In the genomic region with DNA sequence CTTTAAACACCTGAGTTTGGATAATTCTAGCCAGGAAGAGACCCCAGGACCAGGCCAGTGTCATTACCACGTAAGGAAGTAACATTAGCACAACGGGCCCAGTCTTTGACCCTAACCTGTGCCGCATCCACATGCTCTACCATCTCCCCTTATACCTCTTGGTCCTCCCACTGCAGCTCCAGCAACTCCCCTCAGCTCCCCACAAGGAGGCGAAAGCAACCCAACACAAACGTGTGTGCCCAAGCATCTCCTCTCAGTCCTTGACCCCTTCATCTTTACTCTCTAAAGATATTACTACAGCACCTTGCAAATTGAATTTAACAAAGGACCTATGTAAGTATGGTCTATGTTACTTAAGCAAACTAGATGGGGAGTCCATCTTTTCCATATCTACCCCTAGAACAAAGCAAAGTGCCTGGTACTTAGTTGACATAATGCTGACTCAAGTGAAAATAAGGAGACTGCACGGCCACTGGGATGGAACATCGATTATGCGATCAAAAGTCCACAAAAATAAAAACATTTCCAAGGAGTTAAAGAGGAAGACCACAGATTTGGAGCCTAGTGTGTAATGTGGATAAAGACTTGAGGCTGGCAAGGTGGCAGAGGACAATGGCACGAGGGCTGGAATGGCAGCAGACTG, we compare ENCODE assay signal across 1 cellular context.
TF ChIP-seq lines count a peak whose summit lies in the region.

No MANE protein-coding gene starts in this region.

TF ChIP-seq in K562, 482 proteins besides CTCF, POLR2A, EP300 and RAD21 (continued from another document):
- TF ChIP-seq, protein P1, sequence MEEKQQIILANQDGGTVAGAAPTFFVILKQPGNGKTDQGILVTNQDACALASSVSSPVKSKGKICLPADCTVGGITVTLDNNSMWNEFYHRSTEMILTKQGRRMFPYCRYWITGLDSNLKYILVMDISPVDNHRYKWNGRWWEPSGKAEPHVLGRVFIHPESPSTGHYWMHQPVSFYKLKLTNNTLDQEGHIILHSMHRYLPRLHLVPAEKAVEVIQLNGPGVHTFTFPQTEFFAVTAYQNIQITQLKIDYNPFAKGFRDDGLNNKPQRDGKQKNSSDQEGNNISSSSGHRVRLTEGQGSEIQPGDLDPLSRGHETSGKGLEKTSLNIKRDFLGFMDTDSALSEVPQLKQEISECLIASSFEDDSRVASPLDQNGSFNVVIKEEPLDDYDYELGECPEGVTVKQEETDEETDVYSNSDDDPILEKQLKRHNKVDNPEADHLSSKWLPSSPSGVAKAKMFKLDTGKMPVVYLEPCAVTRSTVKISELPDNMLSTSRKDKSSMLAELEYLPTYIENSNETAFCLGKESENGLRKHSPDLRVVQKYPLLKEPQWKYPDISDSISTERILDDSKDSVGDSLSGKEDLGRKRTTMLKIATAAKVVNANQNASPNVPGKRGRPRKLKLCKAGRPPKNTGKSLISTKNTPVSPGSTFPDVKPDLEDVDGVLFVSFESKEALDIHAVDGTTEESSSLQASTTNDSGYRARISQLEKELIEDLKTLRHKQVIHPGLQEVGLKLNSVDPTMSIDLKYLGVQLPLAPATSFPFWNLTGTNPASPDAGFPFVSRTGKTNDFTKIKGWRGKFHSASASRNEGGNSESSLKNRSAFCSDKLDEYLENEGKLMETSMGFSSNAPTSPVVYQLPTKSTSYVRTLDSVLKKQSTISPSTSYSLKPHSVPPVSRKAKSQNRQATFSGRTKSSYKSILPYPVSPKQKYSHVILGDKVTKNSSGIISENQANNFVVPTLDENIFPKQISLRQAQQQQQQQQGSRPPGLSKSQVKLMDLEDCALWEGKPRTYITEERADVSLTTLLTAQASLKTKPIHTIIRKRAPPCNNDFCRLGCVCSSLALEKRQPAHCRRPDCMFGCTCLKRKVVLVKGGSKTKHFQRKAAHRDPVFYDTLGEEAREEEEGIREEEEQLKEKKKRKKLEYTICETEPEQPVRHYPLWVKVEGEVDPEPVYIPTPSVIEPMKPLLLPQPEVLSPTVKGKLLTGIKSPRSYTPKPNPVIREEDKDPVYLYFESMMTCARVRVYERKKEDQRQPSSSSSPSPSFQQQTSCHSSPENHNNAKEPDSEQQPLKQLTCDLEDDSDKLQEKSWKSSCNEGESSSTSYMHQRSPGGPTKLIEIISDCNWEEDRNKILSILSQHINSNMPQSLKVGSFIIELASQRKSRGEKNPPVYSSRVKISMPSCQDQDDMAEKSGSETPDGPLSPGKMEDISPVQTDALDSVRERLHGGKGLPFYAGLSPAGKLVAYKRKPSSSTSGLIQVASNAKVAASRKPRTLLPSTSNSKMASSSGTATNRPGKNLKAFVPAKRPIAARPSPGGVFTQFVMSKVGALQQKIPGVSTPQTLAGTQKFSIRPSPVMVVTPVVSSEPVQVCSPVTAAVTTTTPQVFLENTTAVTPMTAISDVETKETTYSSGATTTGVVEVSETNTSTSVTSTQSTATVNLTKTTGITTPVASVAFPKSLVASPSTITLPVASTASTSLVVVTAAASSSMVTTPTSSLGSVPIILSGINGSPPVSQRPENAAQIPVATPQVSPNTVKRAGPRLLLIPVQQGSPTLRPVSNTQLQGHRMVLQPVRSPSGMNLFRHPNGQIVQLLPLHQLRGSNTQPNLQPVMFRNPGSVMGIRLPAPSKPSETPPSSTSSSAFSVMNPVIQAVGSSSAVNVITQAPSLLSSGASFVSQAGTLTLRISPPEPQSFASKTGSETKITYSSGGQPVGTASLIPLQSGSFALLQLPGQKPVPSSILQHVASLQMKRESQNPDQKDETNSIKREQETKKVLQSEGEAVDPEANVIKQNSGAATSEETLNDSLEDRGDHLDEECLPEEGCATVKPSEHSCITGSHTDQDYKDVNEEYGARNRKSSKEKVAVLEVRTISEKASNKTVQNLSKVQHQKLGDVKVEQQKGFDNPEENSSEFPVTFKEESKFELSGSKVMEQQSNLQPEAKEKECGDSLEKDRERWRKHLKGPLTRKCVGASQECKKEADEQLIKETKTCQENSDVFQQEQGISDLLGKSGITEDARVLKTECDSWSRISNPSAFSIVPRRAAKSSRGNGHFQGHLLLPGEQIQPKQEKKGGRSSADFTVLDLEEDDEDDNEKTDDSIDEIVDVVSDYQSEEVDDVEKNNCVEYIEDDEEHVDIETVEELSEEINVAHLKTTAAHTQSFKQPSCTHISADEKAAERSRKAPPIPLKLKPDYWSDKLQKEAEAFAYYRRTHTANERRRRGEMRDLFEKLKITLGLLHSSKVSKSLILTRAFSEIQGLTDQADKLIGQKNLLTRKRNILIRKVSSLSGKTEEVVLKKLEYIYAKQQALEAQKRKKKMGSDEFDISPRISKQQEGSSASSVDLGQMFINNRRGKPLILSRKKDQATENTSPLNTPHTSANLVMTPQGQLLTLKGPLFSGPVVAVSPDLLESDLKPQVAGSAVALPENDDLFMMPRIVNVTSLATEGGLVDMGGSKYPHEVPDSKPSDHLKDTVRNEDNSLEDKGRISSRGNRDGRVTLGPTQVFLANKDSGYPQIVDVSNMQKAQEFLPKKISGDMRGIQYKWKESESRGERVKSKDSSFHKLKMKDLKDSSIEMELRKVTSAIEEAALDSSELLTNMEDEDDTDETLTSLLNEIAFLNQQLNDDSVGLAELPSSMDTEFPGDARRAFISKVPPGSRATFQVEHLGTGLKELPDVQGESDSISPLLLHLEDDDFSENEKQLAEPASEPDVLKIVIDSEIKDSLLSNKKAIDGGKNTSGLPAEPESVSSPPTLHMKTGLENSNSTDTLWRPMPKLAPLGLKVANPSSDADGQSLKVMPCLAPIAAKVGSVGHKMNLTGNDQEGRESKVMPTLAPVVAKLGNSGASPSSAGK (IDR thresholded peaks at IDR 0.05), result no peak
- TF ChIP-seq MAFG (tag; conservative IDR thresholded peaks at IDR 0.05), result peak; percentile 85
- TF ChIP-seq EZH2 (IDR thresholded peaks at IDR 0.05; ENCODE audit: borderline replicate concordance, low read depth, low read length), result no peak
- no peak for TF ChIP-seq SMAD4 (CRISPR knock-in tag; conservative IDR thresholded peaks at IDR 0.05)
- no peak for TF ChIP-seq ARID2 (IDR thresholded peaks at IDR 0.05)
- TF ChIP-seq GATA2 (CRISPR knock-in tag; IDR thresholded peaks at IDR 0.05), result no peak
- TF ChIP-seq, protein P2, sequence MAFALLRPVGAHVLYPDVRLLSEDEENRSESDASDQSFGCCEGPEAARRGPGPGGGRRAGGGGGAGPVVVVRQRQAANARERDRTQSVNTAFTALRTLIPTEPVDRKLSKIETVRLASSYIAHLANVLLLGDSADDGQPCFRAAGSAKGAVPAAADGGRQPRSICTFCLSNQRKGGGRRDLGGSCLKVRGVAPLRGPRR (CRISPR knock-in tag; IDR thresholded peaks at IDR 0.05), result no peak
- TF ChIP-seq THRAP3 (IDR thresholded peaks at IDR 0.05; ENCODE audit: borderline replicate concordance), result no peak
- no peak for TF ChIP-seq SMAD2 (IDR thresholded peaks at IDR 0.05; ENCODE audit: low read depth, low read length)
- TF ChIP-seq, protein P3, sequence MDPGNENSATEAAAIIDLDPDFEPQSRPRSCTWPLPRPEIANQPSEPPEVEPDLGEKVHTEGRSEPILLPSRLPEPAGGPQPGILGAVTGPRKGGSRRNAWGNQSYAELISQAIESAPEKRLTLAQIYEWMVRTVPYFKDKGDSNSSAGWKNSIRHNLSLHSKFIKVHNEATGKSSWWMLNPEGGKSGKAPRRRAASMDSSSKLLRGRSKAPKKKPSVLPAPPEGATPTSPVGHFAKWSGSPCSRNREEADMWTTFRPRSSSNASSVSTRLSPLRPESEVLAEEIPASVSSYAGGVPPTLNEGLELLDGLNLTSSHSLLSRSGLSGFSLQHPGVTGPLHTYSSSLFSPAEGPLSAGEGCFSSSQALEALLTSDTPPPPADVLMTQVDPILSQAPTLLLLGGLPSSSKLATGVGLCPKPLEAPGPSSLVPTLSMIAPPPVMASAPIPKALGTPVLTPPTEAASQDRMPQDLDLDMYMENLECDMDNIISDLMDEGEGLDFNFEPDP (CRISPR knock-in tag; IDR thresholded peaks at IDR 0.05), result no peak
- no peak for TF ChIP-seq ZNF707 (CRISPR knock-in tag; conservative IDR thresholded peaks at IDR 0.05)
